16 cellular contexts compared by ENCODE assay signal in genomic region chr3:127751782-127752181, GRCh38.
"Had no signal": no experiment of that assay in that cellular context is flagged by ENCODE, and none has a peak within 500 bp of the region (broad histone marks: within the 10 kb centered on the region; RNA-seq: fewer than 3 reads in every experiment).

No MANE protein-coding gene starts in this region.

- H3K9me3 ChIP-seq: esophagus squamous epithelium, right lobe of liver, spleen, suprapubic skin had no signal

- ATAC-seq: activated CD4-positive, alpha-beta T cell treated with anti-CD3 and anti-CD28 coated beads for 36 hours; left lobe of liver; natural killer cell treated with Interleukin-12 subunit alpha and Interleukin-12 subunit beta and Interleukin-15 and Interleukin-18, amount 100 ng/mL, for 72 hours; right lobe of liver; stimulated activated naive CD8-positive, alpha-beta T cell treated with anti-CD3 and anti-CD28 coated beads, Interleukin-15, Interleukin-2, amounts not matched to agents 100 U/mL and 50 U/mL, for 24 hours had no signal

- H3K36me3 ChIP-seq: right lobe of liver, suprapubic skin had no signal

- DNase-seq: activated CD4-positive, alpha-beta memory T cell treated with anti-CD3 and anti-CD28 coated beads, Interleukin-2, amount 10 ng/mL, durations not matched to agents 7 days and 5 days; activated CD4-positive, alpha-beta T cell treated with anti-CD3 and anti-CD28 coated beads for 36 hours; activated CD8-positive, alpha-beta memory T cell treated with anti-CD3 and anti-CD28 coated beads, Interleukin-2, amount 50 U/mL, for 4 hours; activated naive CD4-positive, alpha-beta T cell treated with anti-CD3 and anti-CD28 coated beads, Interleukin-2, amount 10 ng/mL, durations not matched to agents 7 days and 5 days; esophagus squamous epithelium; head of caudate nucleus; mesenchymal stem cell; nucleus accumbens; stimulated activated CD4-positive, alpha-beta T cell treated with anti-CD3 and anti-CD28 coated beads, Interleukin-2, amount 100 ng/mL, for 24 hours; stimulated activated naive CD8-positive, alpha-beta T cell treated with anti-CD3 and anti-CD28 coated beads, Interleukin-15, Interleukin-2, amounts not matched to agents 100 U/mL and 50 U/mL, for 24 hours had no signal

- H3K27ac ChIP-seq: right lobe of liver, suprapubic skin, VCaP had no signal

- H3K27me3 ChIP-seq: esophagus squamous epithelium, right lobe of liver, spleen, suprapubic skin had no signal

- H3K4me3 ChIP-seq: esophagus squamous epithelium, right lobe of liver, spleen, suprapubic skin had no signal
